14 cellular contexts compared by ENCODE assay signal in the genomic region with DNA sequence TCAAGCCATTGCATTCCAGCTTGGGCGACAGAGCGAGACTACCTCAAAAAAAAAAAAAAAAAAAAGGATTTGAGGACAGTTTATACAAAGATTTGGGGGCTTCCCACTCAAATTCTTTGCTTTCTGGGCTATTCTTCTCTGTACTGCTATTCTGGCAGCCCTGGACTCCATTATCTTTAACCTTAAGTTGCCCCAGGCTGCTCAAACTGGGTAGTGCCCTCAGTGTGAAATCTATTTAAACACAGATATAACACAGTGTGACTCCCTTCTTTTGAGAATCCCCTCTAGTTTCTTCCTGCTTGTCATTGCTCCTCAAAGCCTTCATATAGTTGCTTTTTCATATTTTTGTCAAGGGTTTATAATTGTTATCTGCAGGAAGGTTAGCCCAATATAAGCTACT. TPM values are rescaled to one million over a fixed set of nuclear protein-coding genes. Genes with fewer than 3 reads are reported as not detected.
DNase-seq lines count a peak whose midpoint lies in the region; ATAC-seq, FAIRE-seq and TF ChIP-seq lines count a peak whose summit lies in the region.
"Had no signal": no experiment of that assay in that cellular context is flagged by ENCODE, and none has a peak within 500 bp of the region (broad histone marks: within the 10 kb centered on the region; RNA-seq: fewer than 3 reads in every experiment).

No MANE protein-coding gene starts in this region.

- H3K27ac Mint-ChIP-seq in nephron: peak overlapping the region; percentile 87 to 100 (median 99)

- no peaks in the 10 kb centered on the region for H3K9me3 Mint-ChIP-seq in nephron
- H3K9me3 Mint-ChIP-seq: CD8-positive, alpha-beta memory T cell; H9 had no signal

- H3K36me3 Mint-ChIP-seq in nephron (ENCODE audit: low read depth): peaks cover 43% of the 10 kb centered on the region

- peaks cover 34% of the 10 kb centered on the region for H3K4me1 Mint-ChIP-seq in nephron
- H3K4me1 Mint-ChIP-seq: CD8-positive, alpha-beta memory T cell had no signal

- no peaks in the 10 kb centered on the region for H3K27me3 Mint-ChIP-seq in nephron (ENCODE audit: low read depth)
- H3K27me3 Mint-ChIP-seq: CD8-positive, alpha-beta memory T cell had no signal

- no peak for DNase-seq in left ventricle myocardium superior
- DNase-seq in left cardiac atrium: no peak
- DNase-seq in glomerular visceral epithelial cell (ENCODE audit: extremely low spot score): no peak
- DNase-seq in NCI-H1092 treated with DMSO at 0.1 percent for 48 hours (lab: John Stamatoyannopoulos, UW): no peak
- no peak for DNase-seq in ureter (ENCODE audit: low spot score)
- no peak for DNase-seq in NCI-H1105 (lab: John Stamatoyannopoulos, UW)
- DNase-seq: 8988T; AML-193; Caco-2; CD8-positive, alpha-beta memory T cell; DMS53; H9 had no signal

- peak; percentile 37 for FAIRE-seq in TTC549 (lab: Jason Lieb, UNC)

- ATAC-seq in left ventricle myocardium superior: peak; percentile 55
- no peak for ATAC-seq in left cardiac atrium

- H3K4me3 Mint-ChIP-seq in nephron: peak overlapping the region in 1 of 3 experiments; percentile 19
- H3K4me3 Mint-ChIP-seq: CD8-positive, alpha-beta memory T cell; H9 had no signal

- intact Hi-C loops in left ventricle myocardium superior (cut with micrococcal nuclease) (loop anchor here (10.0 kb wide), 1 partner anchor 51 kb away; the partner anchor contains the start of gene WEE1), left cardiac atrium (cut with DNase I) (no loop called here)

- no peak for TF ChIP-seq CTCF in nephron (IDR thresholded peaks at IDR 0.05; ENCODE audit: unreplicated experiment in 3 of 3)

RNA-seq across cellular contexts. Expression of gene WEE1, which starts 49.5 kb away (rescaled TPM):
- 38.3 TPM for total RNA-seq in left ventricle myocardium superior
- total RNA-seq in left cardiac atrium: 10 to 100 TPM; 25.3 to 53.7 TPM
- total RNA-seq in ureter: 65.3 TPM
